18 cellular contexts compared by ENCODE assay signal in the genomic region with DNA sequence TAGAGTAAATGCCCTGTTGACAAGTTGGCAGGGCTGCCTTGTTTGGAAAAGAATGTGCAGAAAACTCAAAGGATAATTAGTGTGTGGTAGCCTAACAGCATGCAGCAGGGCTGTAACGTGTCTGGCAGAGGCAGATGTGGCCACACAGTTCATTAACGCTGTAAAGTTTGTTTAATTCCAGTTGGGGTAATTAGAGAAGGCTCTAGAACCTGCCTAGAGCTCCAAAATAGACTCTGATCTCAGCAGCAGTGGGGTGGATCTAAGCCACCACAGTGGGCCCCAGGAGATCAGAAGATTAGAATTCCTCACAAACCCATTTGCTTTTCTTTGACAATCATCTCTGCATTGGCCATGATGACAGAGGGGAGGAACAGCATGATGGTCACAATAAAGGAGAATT.
DNase-seq lines count a peak whose midpoint lies in the region; ATAC-seq, FAIRE-seq and TF ChIP-seq lines count a peak whose summit lies in the region.
"Had no signal": no experiment of that assay in that cellular context is flagged by ENCODE, and none has a peak within 500 bp of the region (broad histone marks: within the 10 kb centered on the region; RNA-seq: fewer than 3 reads in every experiment).

No MANE protein-coding gene starts in this region.

- H3K27ac ChIP-seq in ectodermal cell (ENCODE audit: insufficient read depth, low read depth, low read length, poor library complexity, severe bottlenecking): peak overlapping the region; percentile 9
- H3K27ac ChIP-seq: heart left ventricle, Peyer's patch, thoracic aorta had no signal

- no peak for TF ChIP-seq POLR2A in GM12891 (IDR thresholded peaks at IDR 0.05; ENCODE audit: low read depth, low read length)

- H3K4me1 ChIP-seq in ectodermal cell (ENCODE audit: control insufficient read depth, insufficient read depth, low read length): peaks cover 8% of the 10 kb centered on the region
- H3K4me1 ChIP-seq: Peyer's patch had no signal

- no peak overlapping the region for H3K4me3 ChIP-seq in ectodermal cell (ENCODE audit: insufficient read depth, low read depth, low read length)
- H3K4me3 ChIP-seq: heart left ventricle, Peyer's patch, thoracic aorta had no signal

- FAIRE-seq in GM12891 (lab: Jason Lieb, UNC): no peak
- FAIRE-seq: endothelial cell of umbilical vein had no signal

- H3K36me3 ChIP-seq in ectodermal cell (ENCODE audit: control insufficient read depth, insufficient read depth, low read length): no peaks in the 10 kb centered on the region
- H3K36me3 ChIP-seq: heart left ventricle, Peyer's patch, thoracic aorta had no signal

- DNase-seq in NCI-H2107 treated with DMSO at 0.1 percent for 48 hours (lab: John Stamatoyannopoulos, UW; ENCODE audit: unreplicated experiment) (peak; percentile 78), NCI-H2107 (lab: John Stamatoyannopoulos, UW) (no peak), NCI-H2171 treated with DMSO at 0.1 percent for 48 hours (lab: John Stamatoyannopoulos, UW) (peak; percentile 75), superior temporal gyrus (ENCODE audit: extremely low spot score) (peak; percentile 30), GM12891 (ENCODE audit: insufficient read length, low spot score) (no peak), NCI-H2227 (lab: John Stamatoyannopoulos, UW; ENCODE audit: unreplicated experiment) (no peak)
- DNase-seq: 8988T; activated CD4-positive, alpha-beta memory T cell treated with anti-CD3 and anti-CD28 coated beads, Interleukin-2, amount 10 ng/mL, durations not matched to agents 7 days and 5 days; CD8-positive, alpha-beta memory T cell; heart left ventricle; left cardiac atrium; NCI-H345; Peyer's patch; T-helper 9 cell had no signal

- no peak for ATAC-seq in HG02884 (IDR thresholded peaks at IDR 0.05; ENCODE audit: unreplicated experiment)
- ATAC-seq: heart left ventricle had no signal

- no peaks in the 10 kb centered on the region for H3K9me3 ChIP-seq in ectodermal cell (ENCODE audit: control insufficient read depth, low read length)
- H3K9me3 ChIP-seq: Peyer's patch, thoracic aorta had no signal

- H3K27me3 ChIP-seq in ectodermal cell (ENCODE audit: control insufficient read depth, insufficient read depth, low read length, poor library complexity, severe bottlenecking): no peaks in the 10 kb centered on the region
- H3K27me3 ChIP-seq: heart left ventricle, Peyer's patch had no signal

- WGBS in ectodermal cell, 2 experiments: 27 to 37% methylated on average over 2 of the region's 2 CpGs

TF ChIP-seq in GM12891, 5 proteins besides CTCF, POLR2A, EP300 and RAD21:
- TF ChIP-seq PAX5 (IDR thresholded peaks at IDR 0.05; ENCODE audit: insufficient read depth, low read length, severe bottlenecking) (no peak), POLR2AphosphoS5 (IDR thresholded peaks at IDR 0.05; ENCODE audit: low read depth, low read length) (no peak), SPI1 (IDR thresholded peaks at IDR 0.05; ENCODE audit: low read depth, low read length) (no peak), POU2F2 (IDR thresholded peaks at IDR 0.05; ENCODE audit: low read depth, low read length) (no peak), TAF1 (IDR thresholded peaks at IDR 0.05; ENCODE audit: low read depth, low read length) (no peak)

Comparison
In these comparisons a context has a peak if more than half of its experiments do, and no peak if none do; other contexts are left out.
1. DNase-seq: peak in NCI-H2107 treated with DMSO at 0.1 percent for 48 hours (single experiment), NCI-H2171 treated with DMSO at 0.1 percent for 48 hours (single experiment) and superior temporal gyrus (single experiment); none in NCI-H2107 (single experiment), GM12891 (single experiment) and NCI-H2227 (single experiment).